1 cellular context compared by ENCODE assay signal in the genomic region with DNA sequence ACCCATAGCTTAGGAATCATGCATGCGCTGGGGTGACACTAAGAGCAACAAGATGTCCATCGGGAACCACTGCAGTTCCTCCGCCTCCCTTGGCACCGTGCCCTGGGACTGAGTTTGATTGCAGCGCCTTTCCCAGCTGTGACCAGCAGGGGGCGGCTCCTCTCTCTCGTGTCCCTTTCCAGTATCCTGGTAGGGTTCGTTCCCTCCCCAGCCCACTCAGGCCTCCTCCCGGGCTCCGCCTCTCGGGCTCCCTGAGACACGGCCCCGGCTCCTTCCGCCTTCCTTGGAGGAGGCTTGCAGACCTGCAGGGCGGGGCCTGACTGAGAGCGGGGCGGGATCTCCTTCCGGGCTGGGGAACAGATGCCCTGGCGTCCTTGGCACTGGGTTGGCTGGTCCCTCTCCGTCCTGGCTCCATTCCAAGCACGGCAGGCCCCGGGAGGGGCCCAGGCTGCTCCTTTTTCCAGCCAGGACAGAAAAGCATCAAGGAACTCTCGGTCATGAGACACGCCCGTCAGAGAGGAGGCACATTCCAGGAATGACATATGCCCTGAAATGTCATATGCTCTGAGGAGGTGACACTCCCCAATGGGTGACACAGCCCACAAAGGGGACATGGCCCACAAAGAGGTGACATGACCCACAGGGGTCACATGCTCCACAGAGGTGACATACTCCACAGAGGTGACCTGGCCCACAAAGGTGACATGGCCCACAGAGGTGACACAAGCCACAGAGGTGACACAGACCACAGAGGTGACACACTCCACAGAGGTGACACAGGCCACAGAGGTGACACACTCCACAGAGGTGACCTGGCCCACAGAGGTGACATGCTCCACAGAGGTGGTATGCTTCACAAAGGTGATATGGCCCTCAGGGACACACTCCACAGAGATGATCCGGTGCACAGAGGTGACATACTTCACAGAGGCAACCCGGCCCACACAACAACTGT.
A peak's percentile ranks its signal among the peaks of the same experiment; 100 is the strongest.
TF ChIP-seq lines count a peak whose summit lies in the region.

No MANE protein-coding gene starts in this region.

TF ChIP-seq in HEK293, 187 proteins besides CTCF, POLR2A, EP300 and RAD21 (continued from another document and continues in another):
- TF ChIP-seq, protein P1, sequence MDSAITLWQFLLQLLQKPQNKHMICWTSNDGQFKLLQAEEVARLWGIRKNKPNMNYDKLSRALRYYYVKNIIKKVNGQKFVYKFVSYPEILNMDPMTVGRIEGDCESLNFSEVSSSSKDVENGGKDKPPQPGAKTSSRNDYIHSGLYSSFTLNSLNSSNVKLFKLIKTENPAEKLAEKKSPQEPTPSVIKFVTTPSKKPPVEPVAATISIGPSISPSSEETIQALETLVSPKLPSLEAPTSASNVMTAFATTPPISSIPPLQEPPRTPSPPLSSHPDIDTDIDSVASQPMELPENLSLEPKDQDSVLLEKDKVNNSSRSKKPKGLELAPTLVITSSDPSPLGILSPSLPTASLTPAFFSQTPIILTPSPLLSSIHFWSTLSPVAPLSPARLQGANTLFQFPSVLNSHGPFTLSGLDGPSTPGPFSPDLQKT (IDR thresholded peaks at IDR 0.05; ENCODE audit: borderline replicate concordance, low read depth, low read length) = no peak
- TF ChIP-seq FEZF1 (tag by site-specific recombination; IDR thresholded peaks at IDR 0.05) (peak; percentile 43; the same call in 1 of the 2 replicates), KLF9 (tag by site-specific recombination; IDR thresholded peaks at IDR 0.05; ENCODE audit: low read depth) (no peak), ZNF221 (tag by site-specific recombination; IDR thresholded peaks at IDR 0.05; ENCODE audit: borderline replicate concordance) (no peak), PRDM1 (tag by site-specific recombination; IDR thresholded peaks at IDR 0.05) (no peak), EGR2 (tag by site-specific recombination; IDR thresholded peaks at IDR 0.05; ENCODE audit: low read depth) (no peak), SALL2 (tag by site-specific recombination; IDR thresholded peaks at IDR 0.05; ENCODE audit: borderline replicate concordance) (no peak), ZNF394 (tag by site-specific recombination; IDR thresholded peaks at IDR 0.05; ENCODE audit: borderline replicate concordance) (peak; percentile 14; the same call in 1 of the 2 replicates), ZBTB20 (tag by site-specific recombination; IDR thresholded peaks at IDR 0.05) (peak; percentile 77), ZNF311 (tag by site-specific recombination; IDR thresholded peaks at IDR 0.05; ENCODE audit: borderline replicate concordance) (no peak), TRIM28 (IDR thresholded peaks at IDR 0.05; ENCODE audit: borderline replicate concordance, low read length) (no peak), ZFHX2 (tag by site-specific recombination; conservative IDR thresholded peaks at IDR 0.05) (no peak), IKZF3 (tag by site-specific recombination; IDR thresholded peaks at IDR 0.05) (peak; percentile 76; the same call in 1 of the 2 replicates), ZNF274 (IDR thresholded peaks at IDR 0.05; ENCODE audit: low read length) (no peak), ZNF274 (tag by site-specific recombination; IDR thresholded peaks at IDR 0.05; ENCODE audit: borderline replicate concordance) (no peak), ZNF433 (tag by site-specific recombination; IDR thresholded peaks at IDR 0.05; ENCODE audit: low read depth) (no peak), ZBTB48 (tag by site-specific recombination; IDR thresholded peaks at IDR 0.05) (peak; percentile 88; the same call in 1 of the 2 replicates), ZNF660 (tag by site-specific recombination; IDR thresholded peaks at IDR 0.05) (peak; percentile 93), OVOL3 (tag by site-specific recombination; IDR thresholded peaks at IDR 0.05) (no peak), SP7 (tag by site-specific recombination; IDR thresholded peaks at IDR 0.05) (no peak; the same call in 1 of the 2 replicates), GLI4 (tag by site-specific recombination; IDR thresholded peaks at IDR 0.05) (no peak), ZNF677 (tag by site-specific recombination; IDR thresholded peaks at IDR 0.05) (no peak), ZNF645 (tag by site-specific recombination; IDR thresholded peaks at IDR 0.05) (no peak), ZSCAN23 (tag by site-specific recombination; IDR thresholded peaks at IDR 0.05) (no peak), ZNF510 (tag by site-specific recombination; IDR thresholded peaks at IDR 0.05; ENCODE audit: insufficient replicate concordance) (no peak), ZNF830 (tag by site-specific recombination; IDR thresholded peaks at IDR 0.05; ENCODE audit: low read depth) (no peak), ZNF558 (tag by site-specific recombination; IDR thresholded peaks at IDR 0.05) (no peak), BCL6B (tag by site-specific recombination; IDR thresholded peaks at IDR 0.05) (no peak), ZNF488 (tag by site-specific recombination; IDR thresholded peaks at IDR 0.05) (no peak), ZNF280D (tag by site-specific recombination; IDR thresholded peaks at IDR 0.05) (no peak), GLIS1 (tag by site-specific recombination; IDR thresholded peaks at IDR 0.05) (peak; percentile 28; the same call in 1 of the 2 replicates), ZNF692 (tag by site-specific recombination; IDR thresholded peaks at IDR 0.05) (peak; percentile 30; the same call in 1 of the 2 replicates), ZXDB (tag by site-specific recombination; IDR thresholded peaks at IDR 0.05) (no peak)
- TF ChIP-seq, protein P2, sequence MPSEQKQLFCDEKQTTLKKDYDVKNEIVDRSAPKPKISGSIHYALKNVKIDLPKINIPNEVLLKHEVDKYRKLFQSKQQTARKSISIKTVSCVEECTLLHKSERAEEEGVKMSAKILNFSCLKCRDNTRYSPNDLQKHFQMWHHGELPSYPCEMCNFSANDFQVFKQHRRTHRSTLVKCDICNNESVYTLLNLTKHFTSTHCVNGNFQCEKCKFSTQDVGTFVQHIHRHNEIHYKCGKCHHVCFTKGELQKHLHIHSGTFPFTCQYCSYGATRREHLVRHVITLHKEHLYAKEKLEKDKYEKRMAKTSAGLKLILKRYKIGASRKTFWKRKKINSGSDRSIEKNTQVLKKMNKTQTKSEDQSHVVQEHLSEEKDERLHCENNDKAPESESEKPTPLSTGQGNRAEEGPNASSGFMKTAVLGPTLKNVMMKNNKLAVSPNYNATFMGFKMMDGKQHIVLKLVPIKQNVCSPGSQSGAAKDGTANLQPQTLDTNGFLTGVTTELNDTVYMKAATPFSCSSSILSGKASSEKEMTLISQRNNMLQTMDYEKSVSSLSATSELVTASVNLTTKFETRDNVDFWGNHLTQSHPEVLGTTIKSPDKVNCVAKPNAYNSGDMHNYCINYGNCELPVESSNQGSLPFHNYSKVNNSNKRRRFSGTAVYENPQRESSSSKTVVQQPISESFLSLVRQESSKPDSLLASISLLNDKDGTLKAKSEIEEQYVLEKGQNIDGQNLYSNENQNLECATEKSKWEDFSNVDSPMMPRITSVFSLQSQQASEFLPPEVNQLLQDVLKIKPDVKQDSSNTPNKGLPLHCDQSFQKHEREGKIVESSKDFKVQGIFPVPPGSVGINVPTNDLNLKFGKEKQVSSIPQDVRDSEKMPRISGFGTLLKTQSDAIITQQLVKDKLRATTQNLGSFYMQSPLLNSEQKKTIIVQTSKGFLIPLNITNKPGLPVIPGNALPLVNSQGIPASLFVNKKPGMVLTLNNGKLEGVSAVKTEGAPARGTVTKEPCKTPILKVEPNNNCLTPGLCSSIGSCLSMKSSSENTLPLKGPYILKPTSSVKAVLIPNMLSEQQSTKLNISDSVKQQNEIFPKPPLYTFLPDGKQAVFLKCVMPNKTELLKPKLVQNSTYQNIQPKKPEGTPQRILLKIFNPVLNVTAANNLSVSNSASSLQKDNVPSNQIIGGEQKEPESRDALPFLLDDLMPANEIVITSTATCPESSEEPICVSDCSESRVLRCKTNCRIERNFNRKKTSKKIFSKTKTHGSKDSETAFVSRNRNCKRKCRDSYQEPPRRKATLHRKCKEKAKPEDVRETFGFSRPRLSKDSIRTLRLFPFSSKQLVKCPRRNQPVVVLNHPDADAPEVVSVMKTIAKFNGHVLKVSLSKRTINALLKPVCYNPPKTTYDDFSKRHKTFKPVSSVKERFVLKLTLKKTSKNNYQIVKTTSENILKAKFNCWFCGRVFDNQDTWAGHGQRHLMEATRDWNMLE (tag by site-specific recombination; conservative IDR thresholded peaks at IDR 0.05; ENCODE audit: low read depth) = no peak
- TF ChIP-seq, protein P3, sequence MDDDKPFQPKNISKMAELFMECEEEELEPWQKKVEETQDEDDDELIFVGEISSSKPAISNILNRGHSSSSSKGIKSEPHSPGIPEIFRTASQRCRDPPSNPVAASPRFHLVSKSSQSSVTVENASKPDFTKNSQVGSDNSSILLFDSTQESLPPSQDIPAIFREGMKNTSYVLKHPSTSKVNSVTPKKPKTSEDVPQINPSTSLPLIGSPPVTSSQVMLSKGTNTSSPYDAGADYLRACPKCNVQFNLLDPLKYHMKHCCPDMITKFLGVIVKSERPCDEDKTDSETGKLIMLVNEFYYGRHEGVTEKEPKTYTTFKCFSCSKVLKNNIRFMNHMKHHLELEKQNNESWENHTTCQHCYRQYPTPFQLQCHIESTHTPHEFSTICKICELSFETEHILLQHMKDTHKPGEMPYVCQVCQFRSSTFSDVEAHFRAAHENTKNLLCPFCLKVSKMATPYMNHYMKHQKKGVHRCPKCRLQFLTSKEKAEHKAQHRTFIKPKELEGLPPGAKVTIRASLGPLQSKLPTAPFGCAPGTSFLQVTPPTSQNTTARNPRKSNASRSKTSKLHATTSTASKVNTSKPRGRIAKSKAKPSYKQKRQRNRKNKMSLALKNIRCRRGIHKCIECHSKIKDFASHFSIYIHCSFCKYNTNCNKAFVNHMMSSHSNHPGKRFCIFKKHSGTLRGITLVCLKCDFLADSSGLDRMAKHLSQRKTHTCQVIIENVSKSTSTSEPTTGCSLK (tag by site-specific recombination; IDR thresholded peaks at IDR 0.05) = no peak
- TF ChIP-seq, protein P4, sequence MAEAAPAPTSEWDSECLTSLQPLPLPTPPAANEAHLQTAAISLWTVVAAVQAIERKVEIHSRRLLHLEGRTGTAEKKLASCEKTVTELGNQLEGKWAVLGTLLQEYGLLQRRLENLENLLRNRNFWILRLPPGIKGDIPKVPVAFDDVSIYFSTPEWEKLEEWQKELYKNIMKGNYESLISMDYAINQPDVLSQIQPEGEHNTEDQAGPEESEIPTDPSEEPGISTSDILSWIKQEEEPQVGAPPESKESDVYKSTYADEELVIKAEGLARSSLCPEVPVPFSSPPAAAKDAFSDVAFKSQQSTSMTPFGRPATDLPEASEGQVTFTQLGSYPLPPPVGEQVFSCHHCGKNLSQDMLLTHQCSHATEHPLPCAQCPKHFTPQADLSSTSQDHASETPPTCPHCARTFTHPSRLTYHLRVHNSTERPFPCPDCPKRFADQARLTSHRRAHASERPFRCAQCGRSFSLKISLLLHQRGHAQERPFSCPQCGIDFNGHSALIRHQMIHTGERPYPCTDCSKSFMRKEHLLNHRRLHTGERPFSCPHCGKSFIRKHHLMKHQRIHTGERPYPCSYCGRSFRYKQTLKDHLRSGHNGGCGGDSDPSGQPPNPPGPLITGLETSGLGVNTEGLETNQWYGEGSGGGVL (tag by site-specific recombination; IDR thresholded peaks at IDR 0.05) = peak; percentile 68
